In genomic region chr12:93109794-93110203, GRCh38 we compare ENCODE assay signal across 10 cellular contexts.
DNase-seq lines count a peak whose midpoint lies in the region; ATAC-seq and TF ChIP-seq lines count a peak whose summit lies in the region.
"Had no signal": no experiment of that assay in that cellular context is flagged by ENCODE, and none has a peak within 500 bp of the region (broad histone marks: within the 10 kb centered on the region; RNA-seq: fewer than 3 reads in every experiment).

No MANE protein-coding gene starts in this region.

- intact Hi-C loops in dorsolateral prefrontal cortex (cut with DNase I) = no loop called here

- no peak for TF ChIP-seq CTCF in dorsolateral prefrontal cortex (IDR thresholded peaks at IDR 0.05 in 54 of 56, conservative IDR thresholded peaks at IDR 0.05 in 2 of 56; ENCODE audit: low read depth in 1 of 56, partially characterized antibody in 56 of 56)

- peak; percentile 42 for DNase-seq in NCI-H748 (lab: John Stamatoyannopoulos, UW; ENCODE audit: unreplicated experiment)
- DNase-seq in NCI-H748 treated with DMSO at 0.1 percent for 48 hours (lab: John Stamatoyannopoulos, UW) = no peak
- peak in 2 of 10 donors; percentile 34 to 47 for DNase-seq in dorsolateral prefrontal cortex
- peak; percentile 7 to 19 for DNase-seq in stimulated activated CD4-positive, alpha-beta T cell treated with anti-CD3 and anti-CD28 coated beads, Interleukin-2, amount 100 ng/mL, for 48 hours
- DNase-seq in NCI-H1436 (lab: John Stamatoyannopoulos, UW) = no peak
- DNase-seq in LoVo (ENCODE audit: low spot score) = no peak
- DNase-seq: effector memory CD8-positive, alpha-beta T cell had no signal

- H3K27ac ChIP-seq in dorsolateral prefrontal cortex = peak overlapping the region in 50 of 59 donors; percentile 2 to 85 (median 66)
- H3K27ac ChIP-seq: A549 had no signal

- H3K27me3 ChIP-seq in dorsolateral prefrontal cortex = no peaks in the 10 kb centered on the region

- ATAC-seq in HG02798 (IDR thresholded peaks at IDR 0.05; ENCODE audit: poor library complexity, unreplicated experiment) (peak; percentile 54), GM21529 (IDR thresholded peaks at IDR 0.05; ENCODE audit: unreplicated experiment) (no peak)
- ATAC-seq: A549; effector memory CD8-positive, alpha-beta T cell had no signal

- no peak overlapping the region for H3K4me3 ChIP-seq in dorsolateral prefrontal cortex
- H3K4me3 ChIP-seq: A549 had no signal

Comparison
In these comparisons a context has a peak if more than half of its experiments do, and no peak if none do; other contexts are left out.
1. DNase-seq: peak in NCI-H748 (single experiment) and stimulated activated CD4-positive, alpha-beta T cell treated with anti-CD3 and anti-CD28 coated beads, Interleukin-2, amount 100 ng/mL, for 48 hours (2 of 2); none in NCI-H748 treated with DMSO at 0.1 percent for 48 hours (single experiment), NCI-H1436 (single experiment) and LoVo (single experiment).